In genomic region chr12:47634127-47634526, GRCh38 we compare ENCODE assay signal across 17 cellular contexts.
DNase-seq lines count a peak whose midpoint lies in the region; ATAC-seq, FAIRE-seq and TF ChIP-seq lines count a peak whose summit lies in the region.
"Had no signal": no experiment of that assay in that cellular context is flagged by ENCODE, and none has a peak within 500 bp of the region (broad histone marks: within the 10 kb centered on the region; RNA-seq: fewer than 3 reads in every experiment).

No MANE protein-coding gene starts in this region.

- TF ChIP-seq POLR2A in H54 (IDR thresholded peaks at IDR 0.05; ENCODE audit: low read depth, low read length), result no peak
- TF ChIP-seq POLR2A in K562 (conservative IDR thresholded peaks at IDR 0.05), result no peak

- peaks cover 0 to 7% of the 10 kb centered on the region in 2 experiments; a peak in 2 of 5 replicates for H3K4me1 ChIP-seq in K562 (replicated peaks in 1 of 2; ENCODE audit: control insufficient read depth in 2 of 2, insufficient read depth in 2 of 2, low read length in 2 of 2)
- H3K4me1 ChIP-seq: BLaER1 treated with 17β-estradiol and CSF1 and Interleukin-3, amounts not matched to agents 10 nM and 100 nM had no signal

- no peak overlapping the region for H3K27ac ChIP-seq in K562 (ENCODE audit: extremely low read depth, low read depth, low read length)
- H3K27ac ChIP-seq: BLaER1 treated with 17β-estradiol and CSF1 and Interleukin-3, amounts not matched to agents 10 nM and 100 nM had no signal

- H3K4me3 Mint-ChIP-seq in activated CD8-positive, alpha-beta memory T cell treated with anti-CD3 and anti-CD28 coated beads, Interleukin-2, amount 10 ng/mL, durations not matched to agents 7 days and 5 days, result no peak overlapping the region
- H3K4me3 Mint-ChIP-seq: B cell; CD8-positive, alpha-beta T cell; GM23338 had no signal

- peaks cover 7% of the 10 kb centered on the region for H3K9me3 ChIP-seq in K562 (replicated peaks; ENCODE audit: control insufficient read depth, insufficient read depth, low read depth, low read length)

- intact Hi-C loops in K562 (cut with micrococcal nuclease), result no loop called here

- no peak for TF ChIP-seq RAD21 in K562 (CRISPR knock-in tag; conservative IDR thresholded peaks at IDR 0.05 in 1 of 2, IDR thresholded peaks at IDR 0.05 in 1 of 2)

- BruUV-seq in K562 (replicated peaks; lab: Mats Ljungman, UMichigan), result no TSS peak

- CTCF ChIA-PET in activated CD8-positive, alpha-beta memory T cell treated with anti-CD3 and anti-CD28 coated beads, Interleukin-2, amount 10 ng/mL, durations not matched to agents 7 days and 5 days (lab: Charles Lee), result no interaction called here
- CTCF ChIA-PET in K562 (lab: Yijun Ruan, JAX; ENCODE audit: low intra/inter-chr PET ratio), result no interaction called here

- no peaks in the 10 kb centered on the region for H3K27me3 Mint-ChIP-seq in activated CD8-positive, alpha-beta memory T cell treated with anti-CD3 and anti-CD28 coated beads, Interleukin-2, amount 10 ng/mL, durations not matched to agents 7 days and 5 days
- H3K27me3 Mint-ChIP-seq: B cell had no signal

- TF ChIP-seq EP300 in K562 (IDR thresholded peaks at IDR 0.05; ENCODE audit: low read length), result no peak

- no peak for DNase-seq in activated CD8-positive, alpha-beta memory T cell treated with anti-CD3 and anti-CD28 coated beads, Interleukin-2, amount 10 ng/mL, durations not matched to agents 7 days and 5 days
- DNase-seq in activated CD8-positive, alpha-beta memory T cell treated with anti-CD3 and anti-CD28 coated beads for 24 hours, result no peak
- no peak for DNase-seq in H54 (ENCODE audit: insufficient read length, low spot score)
- no peak for DNase-seq in K562 (ENCODE audit: extremely low read depth in 1 of 4, low spot score in 3 of 4)
- DNase-seq in urothelium cell line (ENCODE audit: low spot score), result no peak
- no peak for DNase-seq in HCEC 1CT
- no peak for DNase-seq in UCSD-AML1 (lab: John Stamatoyannopoulos, UW; ENCODE audit: unreplicated experiment)
- DNase-seq: Calu3; CD8-positive, alpha-beta T cell; DMS 273 treated with DMSO at 0.1 percent for 48 hours; DND-41; EL; H7 had no signal

- H3K27ac Mint-ChIP-seq in activated CD8-positive, alpha-beta memory T cell treated with anti-CD3 and anti-CD28 coated beads, Interleukin-2, amount 10 ng/mL, durations not matched to agents 7 days and 5 days, result no peak overlapping the region
- H3K27ac Mint-ChIP-seq: B cell; CD8-positive, alpha-beta T cell; GM23338 had no signal

- H2AFZ ChIP-seq in K562 (ENCODE audit: low read depth, low read length), result no peak overlapping the region
- H2AFZ ChIP-seq: GM23338 had no signal

- no peak for TF ChIP-seq CTCF in K562 (IDR thresholded peaks at IDR 0.05 in 2 of 3, conservative IDR thresholded peaks at IDR 0.05 in 1 of 3; ENCODE audit: insufficient read depth in 2 of 3, low read depth in 1 of 3, low read length in 3 of 3)

- 58% methylated on average over 14 of the region's 16 CpGs for WGBS in K562 (ENCODE audit: insufficient coverage, low coverage, missing lambda C conversion rate)

- no peak overlapping the region for H3K9ac ChIP-seq in K562 (ENCODE audit: insufficient read depth in 1 of 2, low read depth in 2 of 2, low read length in 2 of 2)
- H3K9ac ChIP-seq: BLaER1 treated with 17β-estradiol and CSF1 and Interleukin-3, amounts not matched to agents 10 nM and 100 nM had no signal

- no peak overlapping the region for H3K4me3 ChIP-seq in K562
- H3K4me3 ChIP-seq: BLaER1 treated with 17β-estradiol and CSF1 and Interleukin-3, amounts not matched to agents 10 nM and 100 nM; GM12878; GM23338 had no signal

- H3K9me1 ChIP-seq in K562 (ENCODE audit: control insufficient read depth, insufficient read depth, low read length), result no peaks in the 10 kb centered on the region

- H3K4me1 Mint-ChIP-seq in activated CD8-positive, alpha-beta memory T cell treated with anti-CD3 and anti-CD28 coated beads, Interleukin-2, amount 10 ng/mL, durations not matched to agents 7 days and 5 days, result peaks cover 4% of the 10 kb centered on the region
- H3K4me1 Mint-ChIP-seq: B cell had no signal

- peak; percentile 45 for FAIRE-seq in H54 (lab: Jason Lieb, UNC)
- no peak for FAIRE-seq in K562 (lab: Jason Lieb, UNC)
- peak; percentile 79 for FAIRE-seq in urothelium cell line (lab: Jason Lieb, UNC)
- FAIRE-seq: GM12878 had no signal

- peaks cover 9% of the 10 kb centered on the region for H3K9me3 Mint-ChIP-seq in activated CD8-positive, alpha-beta memory T cell treated with anti-CD3 and anti-CD28 coated beads, Interleukin-2, amount 10 ng/mL, durations not matched to agents 7 days and 5 days (ENCODE audit: low read depth)

- POLR2A ChIA-PET in K562 (lab: Yijun Ruan, JAX), result no interaction called here

- in situ Hi-C loops in K562 (cut with MboI), result no loop called here

- H4K20me1 ChIP-seq in K562 (replicated peaks; ENCODE audit: control insufficient read depth, insufficient read depth, low read length), result no peaks in the 10 kb centered on the region; the same call in 1 of the 2 replicates
- H4K20me1 ChIP-seq: BLaER1 treated with 17β-estradiol and CSF1 and Interleukin-3, amounts not matched to agents 10 nM and 100 nM had no signal

- no peaks in the 10 kb centered on the region for H3K79me2 ChIP-seq in K562 (ENCODE audit: control insufficient read depth, insufficient read depth, low read length)

- no peak overlapping the region for H3K4me2 ChIP-seq in K562 (ENCODE audit: insufficient read depth, low read length)
- H3K4me2 ChIP-seq: BLaER1 treated with 17β-estradiol and CSF1 and Interleukin-3, amounts not matched to agents 10 nM and 100 nM; GM23338 had no signal

- peaks cover 6% of the 10 kb centered on the region; the same call in 2 of the 3 replicates for H3K36me3 ChIP-seq in K562 (ENCODE audit: control insufficient read depth, insufficient read depth, low read length)

- peak; percentile 23 for ATAC-seq in activated CD8-positive, alpha-beta memory T cell treated with anti-CD3 and anti-CD28 coated beads, Interleukin-2, amount 10 ng/mL, durations not matched to agents 7 days and 5 days
- no peak for ATAC-seq in K562
- ATAC-seq: CD8-positive, alpha-beta T cell; GM12878; GM23338 had no signal

- H3K36me3 Mint-ChIP-seq in activated CD8-positive, alpha-beta memory T cell treated with anti-CD3 and anti-CD28 coated beads, Interleukin-2, amount 10 ng/mL, durations not matched to agents 7 days and 5 days, result peaks cover 46% of the 10 kb centered on the region

- no peaks in the 10 kb centered on the region for H3K27me3 ChIP-seq in K562 (ENCODE audit: control insufficient read depth in 2 of 2, insufficient read depth in 2 of 2, low read length in 2 of 2)
- H3K27me3 ChIP-seq: BLaER1 treated with 17β-estradiol and CSF1 and Interleukin-3, amounts not matched to agents 10 nM and 100 nM had no signal

TF ChIP-seq in K562, 482 proteins besides CTCF, POLR2A, EP300 and RAD21 (continues in another document):
- TF ChIP-seq ZNF707 (CRISPR knock-in tag; conservative IDR thresholded peaks at IDR 0.05) (peak; percentile 72), ZNF449 (CRISPR knock-in tag; IDR thresholded peaks at IDR 0.05) (peak; percentile 85), JUNB (CRISPR knock-in tag; conservative IDR thresholded peaks at IDR 0.05) (0 out of 2 replicates have a peak, but pooled peaks have one; percentile 11), BCLAF1 (IDR thresholded peaks at IDR 0.05; ENCODE audit: borderline replicate concordance in 1 of 2, control insufficient read depth in 1 of 2, low read depth in 2 of 2, low read length in 1 of 2) (no peak), EZH2 (IDR thresholded peaks at IDR 0.05; ENCODE audit: borderline replicate concordance, low read depth, low read length) (no peak), PPARD (CRISPR knock-in tag; IDR thresholded peaks at IDR 0.05) (peak; percentile 81; the same call in 1 of the 2 replicates), ATF7 (IDR thresholded peaks at IDR 0.05) (no peak), ZNF277 (CRISPR knock-in tag; IDR thresholded peaks at IDR 0.05; ENCODE audit: borderline replicate concordance) (peak; percentile 96)
